ENCODE assay signal across 13 cellular contexts in the genomic region with DNA sequence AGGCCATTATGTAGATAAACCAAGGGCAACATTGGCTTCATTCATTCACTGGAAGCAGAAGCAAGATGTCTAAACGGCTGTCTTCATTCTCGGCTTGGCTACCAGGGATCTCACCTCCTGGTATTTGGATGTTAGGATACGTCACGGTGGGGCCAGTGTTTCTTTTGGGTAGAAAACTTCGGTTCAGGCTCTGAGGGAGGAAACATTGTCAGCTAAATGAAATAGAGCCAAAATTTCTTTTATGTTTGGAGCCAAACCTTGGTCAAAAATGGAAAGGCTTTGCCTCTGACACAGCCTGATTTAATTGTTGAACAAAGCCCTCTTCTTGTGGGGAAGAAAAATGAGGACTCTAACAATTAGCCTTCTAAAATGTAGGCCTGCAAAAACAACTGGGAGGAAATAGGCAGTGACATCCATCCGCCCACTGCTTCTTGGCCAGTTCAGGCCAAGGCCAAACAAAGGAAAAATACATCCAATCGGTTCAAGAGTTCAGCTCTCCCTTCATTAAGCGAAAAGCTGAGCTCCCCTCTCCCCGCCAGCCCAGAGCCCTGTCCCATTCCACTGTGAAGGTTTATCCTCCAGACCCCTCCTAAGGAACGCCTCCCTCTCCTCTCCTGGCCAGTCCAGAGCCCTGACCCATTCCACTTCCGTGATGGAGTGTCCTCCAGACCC. TPM values are rescaled to one million over a fixed set of nuclear protein-coding genes. Genes with fewer than 3 reads are reported as not detected.
DNase-seq lines count a peak whose midpoint lies in the region; ATAC-seq and TF ChIP-seq lines count a peak whose summit lies in the region.
"Had no signal": no experiment of that assay in that cellular context is flagged by ENCODE, and none has a peak within 500 bp of the region (broad histone marks: within the 10 kb centered on the region; RNA-seq: fewer than 3 reads in every experiment).

No MANE protein-coding gene starts in this region.

- H3K4me2 ChIP-seq in mammary epithelial cell (ENCODE audit: insufficient read depth, low read depth, low read length): no peak overlapping the region

- CTCF ChIA-PET in mammary epithelial cell (lab: Charles Lee; ENCODE audit: low non-redundant PET): no interaction called here

- H3K4me1 ChIP-seq in mammary epithelial cell (ENCODE audit: insufficient read depth, low read length) (no peaks in the 10 kb centered on the region), muscle layer of duodenum (ENCODE audit: control insufficient read depth in 1 of 2, insufficient read depth in 2 of 2, low read length in 2 of 2) (peaks cover 0 to 4% of the 10 kb centered on the region in 2 donors), thoracic aorta (ENCODE audit: control insufficient read depth in 1 of 2, low read depth in 2 of 2) (peaks cover 12 to 17% of the 10 kb centered on the region in 2 donors)

- TF ChIP-seq CTCF in mammary epithelial cell (conservative IDR thresholded peaks at IDR 0.05 in 1 of 2, IDR thresholded peaks at IDR 0.05 in 1 of 2; ENCODE audit: extremely low read depth in 1 of 2, insufficient read depth in 1 of 2, low read depth in 1 of 2, low read length in 2 of 2) (no peak), thoracic aorta (IDR thresholded peaks at IDR 0.05) (no peak)

- H3K4me3 ChIP-seq in mammary epithelial cell (replicated peaks in 1 of 3; ENCODE audit: insufficient read depth in 1 of 3, low read depth in 2 of 3, low read length in 3 of 3) (no peak overlapping the region), muscle layer of duodenum (ENCODE audit: low read depth in 1 of 2, low read length in 2 of 2) (no peak overlapping the region), thoracic aorta (no peak overlapping the region)
- H3K4me3 ChIP-seq: lung had no signal

- BruUV-seq in mammary epithelial cell (replicated peaks; lab: Mats Ljungman, UMichigan): no TSS peak

- 58% methylated on average over 10 of the region's 11 CpGs for WGBS in mammary epithelial cell (ENCODE audit: low coverage, missing lambda C conversion rate)

- no peaks in the 10 kb centered on the region for H3K36me3 ChIP-seq in mammary epithelial cell (ENCODE audit: insufficient read depth, low read length)
- H3K36me3 ChIP-seq in muscle layer of duodenum (ENCODE audit: control insufficient read depth in 1 of 2, insufficient read depth in 2 of 2, low read length in 2 of 2): no peaks in the 10 kb centered on the region
- H3K36me3 ChIP-seq in thoracic aorta: no peaks in the 10 kb centered on the region

- H3K27me3 ChIP-seq in mammary epithelial cell (ENCODE audit: insufficient read depth, low read length) (no peaks in the 10 kb centered on the region), muscle layer of duodenum (ENCODE audit: low read depth, low read length) (no peaks in the 10 kb centered on the region), thoracic aorta (replicated peaks; ENCODE audit: insufficient read depth) (no peaks in the 10 kb centered on the region)

- peaks cover 6 to 18% of the 10 kb centered on the region in 2 donors for H3K36me3 Mint-ChIP-seq in stimulated activated naive B cell treated with anti-CD40 and anti-IgM and Interleukin-4, amounts not matched to agents 10 μg/mL and 1 μg/mL and 100 μg/mL, for 72 hours

- no peak overlapping the region for H3K4me3 Mint-ChIP-seq in stimulated activated naive B cell treated with anti-CD40 and anti-IgM and Interleukin-4, amounts not matched to agents 10 μg/mL and 1 μg/mL and 100 μg/mL, for 72 hours
- H3K4me3 Mint-ChIP-seq: CD8-positive, alpha-beta T cell; stimulated activated naive CD8-positive, alpha-beta T cell treated with anti-CD3 and anti-CD28 coated beads, Interleukin-15, amount 100 ng/mL, for 72 hours had no signal

- intact Hi-C loops in mammary epithelial cell (cut with micrococcal nuclease): no loop called here

- no peaks in the 10 kb centered on the region for H4K20me1 ChIP-seq in mammary epithelial cell (ENCODE audit: insufficient read depth, low read length)

- dilution Hi-C loops in mammary epithelial cell (cut with HindIII; ENCODE audit: low sequenced_read_pairs): no loop called here

- H3K79me2 ChIP-seq in mammary epithelial cell (ENCODE audit: insufficient read depth, low read length): no peaks in the 10 kb centered on the region

- H3K27ac Mint-ChIP-seq in stimulated activated naive B cell treated with anti-CD40 and anti-IgM and Interleukin-4, amounts not matched to agents 10 μg/mL and 1 μg/mL and 100 μg/mL, for 72 hours: no peak overlapping the region
- H3K27ac Mint-ChIP-seq: CD8-positive, alpha-beta T cell had no signal

- in situ Hi-C loops in mammary epithelial cell (cut with MboI; ENCODE audit: low sequenced_read_pairs in 2 of 2): no loop called here

- peaks cover 4% of the 10 kb centered on the region in 2 donors for H3K4me1 Mint-ChIP-seq in stimulated activated naive B cell treated with anti-CD40 and anti-IgM and Interleukin-4, amounts not matched to agents 10 μg/mL and 1 μg/mL and 100 μg/mL, for 72 hours
- H3K4me1 Mint-ChIP-seq: stimulated activated naive CD8-positive, alpha-beta T cell treated with anti-CD3 and anti-CD28 coated beads, Interleukin-15, amount 100 ng/mL, for 72 hours had no signal

- H3K9me3 ChIP-seq in mammary epithelial cell (replicated peaks; ENCODE audit: insufficient read depth, low read length) (no peaks in the 10 kb centered on the region), muscle layer of duodenum (ENCODE audit: control insufficient read depth in 1 of 2, low read length in 2 of 2) (no peaks in the 10 kb centered on the region), thoracic aorta (no peaks in the 10 kb centered on the region)

- peak overlapping the region; percentile 32 for H2AFZ ChIP-seq in mammary epithelial cell (ENCODE audit: low read depth, low read length)

- H3K27me3 Mint-ChIP-seq in stimulated activated naive B cell treated with anti-CD40 and anti-IgM and Interleukin-4, amounts not matched to agents 10 μg/mL and 1 μg/mL and 100 μg/mL, for 72 hours: no peaks in the 10 kb centered on the region
- H3K27me3 Mint-ChIP-seq: stimulated activated naive CD8-positive, alpha-beta T cell treated with anti-CD3 and anti-CD28 coated beads, Interleukin-15, amount 100 ng/mL, for 72 hours had no signal

- H3K9ac ChIP-seq in mammary epithelial cell (ENCODE audit: insufficient read depth, low read length): no peak overlapping the region

- H3K27ac ChIP-seq in mammary epithelial cell (ENCODE audit: insufficient read depth, low read depth, low read length): no peak overlapping the region
- peak overlapping the region; percentile 43 for H3K27ac ChIP-seq in muscle layer of duodenum (ENCODE audit: low read length)
- H3K27ac ChIP-seq in thoracic aorta: peak overlapping the region; percentile 63 to 76

- ATAC-seq in thoracic aorta (ENCODE audit: insufficient number of reproducible peaks, low FRiP score, low read depth) (no peak), GM21825 (IDR thresholded peaks at IDR 0.05; ENCODE audit: unreplicated experiment) (no peak)
- no peak for ATAC-seq in stimulated activated naive B cell treated with anti-CD40 and anti-IgM and Interleukin-4, amounts not matched to agents 10 μg/mL and 1 μg/mL and 100 μg/mL, for 72 hours (replicated peaks)
- ATAC-seq: CD8-positive, alpha-beta T cell; stimulated activated naive CD8-positive, alpha-beta T cell treated with anti-CD3 and anti-CD28 coated beads, Interleukin-15, amount 100 ng/mL, for 72 hours had no signal

- no peaks in the 10 kb centered on the region for H3K9me3 Mint-ChIP-seq in stimulated activated naive B cell treated with anti-CD40 and anti-IgM and Interleukin-4, amounts not matched to agents 10 μg/mL and 1 μg/mL and 100 μg/mL, for 72 hours
- H3K9me3 Mint-ChIP-seq: CD8-positive, alpha-beta T cell; stimulated activated naive CD8-positive, alpha-beta T cell treated with anti-CD3 and anti-CD28 coated beads, Interleukin-15, amount 100 ng/mL, for 72 hours had no signal

- no peak for DNase-seq in mammary epithelial cell
- DNase-seq in globus pallidus (ENCODE audit: low spot score): peak; percentile 89
- no peak for DNase-seq in thoracic aorta (ENCODE audit: low spot score)
- no peak for DNase-seq in SIG-M5 (lab: John Stamatoyannopoulos, UW)
- no peak for DNase-seq in stimulated activated naive B cell treated with anti-CD40 and anti-IgM and Interleukin-4, amounts not matched to agents 10 μg/mL and 1 μg/mL and 100 μg/mL, for 72 hours
- no peak for DNase-seq in NCI-H146 (lab: John Stamatoyannopoulos, UW)
- DNase-seq: activated T-cell treated with anti-CD3 and anti-CD28 coated beads for 4 hours; CD8-positive, alpha-beta T cell; effector CD4-positive, alpha-beta T cell; stimulated activated naive CD8-positive, alpha-beta T cell treated with anti-CD3 and anti-CD28 coated beads, Interleukin-15, amount 100 ng/mL, for 72 hours had no signal

RNA-seq across cellular contexts. Expression of a gene that starts 44.4 kb away (rescaled TPM):
- total RNA-seq in mammary epithelial cell (10 to 100 TPM; 24.0 to 49.5 TPM), thoracic aorta (100 to 1,000 TPM; 151 to 311 TPM)
- polyA plus RNA-seq in mammary epithelial cell: 28.1 TPM
- 54.2 TPM for polyA minus RNA-seq in mammary epithelial cell
